Comparison of ENCODE assay signal across 8 cellular contexts in the genomic region with DNA sequence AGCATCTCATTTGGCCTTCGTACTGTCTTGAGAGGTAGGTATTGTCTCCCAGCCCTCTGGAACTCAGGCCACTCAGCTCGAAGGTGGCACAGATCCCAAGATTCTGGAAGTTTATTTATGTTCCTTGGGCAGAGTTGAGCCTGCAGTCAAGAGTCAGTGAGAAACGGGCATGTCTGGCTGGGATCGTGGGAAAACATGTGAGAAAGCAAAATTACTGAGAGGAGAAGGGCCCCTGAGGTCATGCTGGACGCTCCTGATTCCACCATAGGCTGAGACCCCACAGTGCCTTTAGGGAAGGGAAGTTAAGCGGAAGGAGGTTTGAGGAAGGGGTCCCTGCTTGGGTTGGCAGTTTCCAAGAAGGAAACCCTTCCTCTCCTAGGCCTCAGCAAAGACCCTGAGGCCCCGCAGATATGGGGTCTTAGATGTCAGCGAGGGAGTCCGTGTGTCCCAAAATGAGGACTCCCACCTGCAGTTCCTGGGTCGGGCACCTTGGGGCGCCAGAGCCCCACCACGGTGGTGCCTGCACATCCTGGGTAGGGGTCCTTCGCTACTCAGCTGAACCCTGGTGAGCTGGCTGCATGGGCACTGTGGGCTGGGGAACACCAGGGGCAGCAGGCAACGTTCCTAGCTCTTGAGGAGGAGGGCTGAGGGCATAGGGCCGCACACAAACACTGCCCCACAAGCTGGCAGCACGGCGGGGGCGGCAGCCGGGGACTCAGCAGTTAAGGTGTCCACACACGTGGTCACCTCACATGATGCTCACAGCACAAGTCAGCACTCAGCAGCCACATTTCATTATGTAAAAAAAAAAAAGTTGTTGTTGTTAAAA. TPM values are rescaled to one million over a fixed set of nuclear protein-coding genes. Genes with fewer than 3 reads are reported as not detected.
DNase-seq lines count a peak whose midpoint lies in the region; ATAC-seq and TF ChIP-seq lines count a peak whose summit lies in the region.

No MANE protein-coding gene starts in this region.

- ATAC-seq in activated T-cell treated with anti-CD3 and anti-CD28 coated beads, Interleukin-2, amount 50 U/mL, for 4 hours = no peak
- ATAC-seq in HG03342 (IDR thresholded peaks at IDR 0.05; ENCODE audit: unreplicated experiment) = no peak
- ATAC-seq in HG02610 (IDR thresholded peaks at IDR 0.05; ENCODE audit: unreplicated experiment) = no peak

- no peak overlapping the region for H3K4me3 Mint-ChIP-seq in activated T-cell treated with anti-CD3 and anti-CD28 coated beads, Interleukin-2, amount 50 U/mL, for 4 hours

- no peaks in the 10 kb centered on the region for H3K27me3 Mint-ChIP-seq in activated T-cell treated with anti-CD3 and anti-CD28 coated beads, Interleukin-2, amount 50 U/mL, for 4 hours (ENCODE audit: low read depth)

- H3K9me3 Mint-ChIP-seq in activated T-cell treated with anti-CD3 and anti-CD28 coated beads, Interleukin-2, amount 50 U/mL, for 4 hours = no peaks in the 10 kb centered on the region

- no peak overlapping the region for H3K4me3 ChIP-seq in WI38 (ENCODE audit: low read depth, low read length)

- peaks cover 6% of the 10 kb centered on the region for H3K4me1 Mint-ChIP-seq in activated T-cell treated with anti-CD3 and anti-CD28 coated beads, Interleukin-2, amount 50 U/mL, for 4 hours (ENCODE audit: low read depth)

- peak; percentile 60 for TF ChIP-seq CTCF in WI38 (IDR thresholded peaks at IDR 0.05; ENCODE audit: low read depth, low read length)

- H3K36me3 Mint-ChIP-seq in activated T-cell treated with anti-CD3 and anti-CD28 coated beads, Interleukin-2, amount 50 U/mL, for 4 hours (ENCODE audit: insufficient read depth) = peaks cover 16% of the 10 kb centered on the region

- peak; percentile 64 for DNase-seq in activated T-cell treated with anti-CD3 and anti-CD28 coated beads, Interleukin-2, amount 50 U/mL, for 1 hour
- no peak for DNase-seq in activated T-cell treated with anti-CD3 and anti-CD28 coated beads, Interleukin-2, amount 50 U/mL, for 4 hours
- DNase-seq in fibroblast of gingiva (ENCODE audit: low read depth) (peak; percentile 72), pons (ENCODE audit: low spot score) (peak; percentile 48), occipital lobe (lab: John Stamatoyannopoulos, UW) (no peak)

RNA-seq across cellular contexts. Expression of gene SEMA4A, which starts 12.3 kb away (rescaled TPM):
- total RNA-seq in activated T-cell treated with anti-CD3 and anti-CD28 coated beads, Interleukin-2, amount 50 U/mL, for 4 hours = 10 to 100 TPM; 31.7 to 51.5 (median 37.1) TPM
- total RNA-seq in occipital lobe = 13.6 TPM

RNA-seq across cellular contexts. Expression of gene LMNA, which starts 26.6 kb away (rescaled TPM):
- 100 to 1,000 TPM; 113 to 162 (median 124) TPM for total RNA-seq in activated T-cell treated with anti-CD3 and anti-CD28 coated beads, Interleukin-2, amount 50 U/mL, for 4 hours
- total RNA-seq in occipital lobe = 18.1 TPM

RNA-seq across cellular contexts. Expression of gene SLC25A44, which starts 52.8 kb away (rescaled TPM):
- 10 to 100 TPM; 61.3 to 79.7 (median 73.0) TPM for total RNA-seq in activated T-cell treated with anti-CD3 and anti-CD28 coated beads, Interleukin-2, amount 50 U/mL, for 4 hours
- total RNA-seq in occipital lobe = 9.7 TPM

RNA-seq across cellular contexts. Expression of gene MEX3A, which starts 58.8 kb away (rescaled TPM):
- total RNA-seq in activated T-cell treated with anti-CD3 and anti-CD28 coated beads, Interleukin-2, amount 50 U/mL, for 4 hours = under 1 TPM; 0.50 to 0.66 (median 0.57) TPM
- 42.4 TPM for total RNA-seq in occipital lobe

Comparison
In these comparisons a context has a peak if more than half of its experiments do, and no peak if none do; other contexts are left out.
1. DNase-seq: peak in activated T-cell treated with anti-CD3 and anti-CD28 coated beads, Interleukin-2, amount 50 U/mL, for 1 hour (single experiment), fibroblast of gingiva (single experiment) and pons (single experiment); none in activated T-cell treated with anti-CD3 and anti-CD28 coated beads, Interleukin-2, amount 50 U/mL, for 4 hours (single experiment) and occipital lobe (single experiment).